ENCODE assay signal across 9 cellular contexts in genomic region chr22:37752189-37753061, GRCh38. TPM values are rescaled to one million over a fixed set of nuclear protein-coding genes. Genes with fewer than 3 reads are reported as not detected.
DNase-seq lines count a peak whose midpoint lies in the region; ATAC-seq, FAIRE-seq and TF ChIP-seq lines count a peak whose summit lies in the region.
"Had no signal": no experiment of that assay in that cellular context is flagged by ENCODE, and none has a peak within 500 bp of the region (broad histone marks: within the 10 kb centered on the region; RNA-seq: fewer than 3 reads in every experiment).

No MANE protein-coding gene starts in this region.

- H3K9me3 ChIP-seq in Caco-2: no peaks in the 10 kb centered on the region
- no peaks in the 10 kb centered on the region for H3K9me3 ChIP-seq in pancreas

- H3K36me3 Mint-ChIP-seq in Caco-2 (ENCODE audit: insufficient read depth, unreplicated experiment): peaks cover 18% of the 10 kb centered on the region

- peak overlapping the region; percentile 63 to 93 (median 80) for H3K27ac ChIP-seq in pancreas

- H3K4me3 Mint-ChIP-seq in Caco-2 (ENCODE audit: unreplicated experiment): peak overlapping the region; percentile 29

- CTCF ChIA-PET in Caco-2 (lab: Charles Lee): interaction anchor here (0.5 to 0.6 kb wide), 2 partner anchors 36 to 144 kb away, joined by 3 to 9 read pairs; partner anchors contain the start of gene GGA1

- no peak overlapping the region for H3K4me3 ChIP-seq in Caco-2 (ENCODE audit: low read depth, low read length)
- H3K4me3 ChIP-seq in fibroblast of villous mesenchyme (ENCODE audit: low read depth, low read length): peak overlapping the region; percentile 4
- H3K4me3 ChIP-seq in pancreas: no peak overlapping the region

- H3K4me1 ChIP-seq in Caco-2: peaks cover 28% of the 10 kb centered on the region
- H3K4me1 ChIP-seq in pancreas: peaks cover 37 to 64% (median 59%) of the 10 kb centered on the region in 3 donors

- POLR2A ChIA-PET in Caco-2 (lab: Charles Lee): no interaction called here

- DNase-seq in Caco-2 (peak; percentile 69 to 84), RPMI7951 (ENCODE audit: low read depth) (peak; percentile 99), fibroblast of villous mesenchyme (ENCODE audit: low read depth) (peak; percentile 99), pancreas (peak; percentile 85 to 96 (median 92)), NCI-H2227 treated with DMSO at 0.1 percent for 48 hours (lab: John Stamatoyannopoulos, UW) (no peak), iPS-NIHi7 (ENCODE audit: extremely low spot score) (no peak)

- H3K36me3 ChIP-seq in Caco-2 (ENCODE audit: control insufficient read depth, insufficient read depth, low read length): peaks cover 4% of the 10 kb centered on the region
- H3K36me3 ChIP-seq in pancreas: peaks cover 0 to 18% (median 0%) of the 10 kb centered on the region in 3 donors

- no peaks in the 10 kb centered on the region for H3K9me3 Mint-ChIP-seq in Caco-2 (ENCODE audit: unreplicated experiment)

- ATAC-seq in pancreas (peak; percentile 77 to 82 (median 81)), GM21619 (IDR thresholded peaks at IDR 0.05; ENCODE audit: unreplicated experiment) (no peak), GM18861 (IDR thresholded peaks at IDR 0.05; ENCODE audit: unreplicated experiment) (no peak)

- FAIRE-seq in pancreas (lab: Jason Lieb, UNC): no peak
- FAIRE-seq: colon had no signal

- TF ChIP-seq CTCF in Caco-2 (IDR thresholded peaks at IDR 0.05; ENCODE audit: insufficient read depth in 1 of 2, low read depth in 1 of 2, low read length in 1 of 2, severe bottlenecking in 1 of 2, unreplicated experiment in 1 of 2): no peak
- peak; percentile 43 for TF ChIP-seq CTCF in fibroblast of villous mesenchyme (IDR thresholded peaks at IDR 0.05; ENCODE audit: insufficient read depth, low read depth, low read length)
- TF ChIP-seq CTCF in pancreas (IDR thresholded peaks at IDR 0.05): no peak

- intact Hi-C loops in Caco-2 (cut with micrococcal nuclease; ENCODE audit: unreplicated experiment) (no loop called here), pancreas (cut with DNase I) (no loop called here)

- no TSS peak for BruUV-seq in Caco-2 (replicated peaks; lab: Mats Ljungman, UMichigan)

- 12 to 13% methylated on average over 16 to 17 of the region's 17 CpGs for WGBS in pancreas, 2 donors

- H3K27me3 ChIP-seq in Caco-2 (replicated peaks; ENCODE audit: control insufficient read depth, insufficient read depth, low read length) (no peaks in the 10 kb centered on the region), pancreas (no peaks in the 10 kb centered on the region)

- peak overlapping the region; percentile 77 for H3K27ac Mint-ChIP-seq in Caco-2 (ENCODE audit: unreplicated experiment)

- no peaks in the 10 kb centered on the region for H3K27me3 Mint-ChIP-seq in Caco-2 (ENCODE audit: insufficient read depth, unreplicated experiment)

- H3K4me1 Mint-ChIP-seq in Caco-2 (ENCODE audit: low read depth, unreplicated experiment): peaks cover 7% of the 10 kb centered on the region

RNA-seq across cellular contexts. Expression of gene GCAT, which starts 55.3 kb away (rescaled TPM):
- total RNA-seq in Caco-2 (2022): 24.4 and 24.8 TPM in 2 replicates
- 15.1 and 24.4 TPM in 2 replicates for total RNA-seq in RPMI7951 (2014; rRNA removed; shearing (Covaris generic))
- total RNA-seq in fibroblast of villous mesenchyme: 20.3 and 31.1 TPM in 2 replicates
- 10 to 100 TPM; 27.1 to 54.8 (median 37.8) TPM for total RNA-seq in pancreas
- 10 to 100 TPM; 30.9 to 62.7 TPM for polyA plus RNA-seq in pancreas

RNA-seq across cellular contexts. Expression of gene TRIOBP, which starts 55.6 kb away (rescaled TPM):
- total RNA-seq in Caco-2 (2022): 30.7 and 38.4 TPM in 2 replicates
- 68.2 and 102 TPM in 2 replicates for total RNA-seq in RPMI7951 (2014; rRNA removed; shearing (Covaris generic))
- 121 and 141 TPM in 2 replicates for total RNA-seq in fibroblast of villous mesenchyme
- total RNA-seq in pancreas: 10 to 100 TPM; 17.4 to 36.6 (median 26.0) TPM
- 10 to 100 TPM; 23.4 to 24.2 TPM for polyA plus RNA-seq in pancreas

Comparison
In these comparisons a context has a peak if more than half of its experiments do, and no peak if none do; other contexts are left out.
1. DNase-seq: peak in Caco-2 (2 of 2), RPMI7951 (single experiment), fibroblast of villous mesenchyme (single experiment) and pancreas (6 of 6); none in NCI-H2227 treated with DMSO at 0.1 percent for 48 hours (single experiment) and iPS-NIHi7 (single experiment).
2. ATAC-seq: peak in pancreas (4 of 4); none in GM21619 (single experiment) and GM18861 (single experiment).